ENCODE assay signal across 11 cellular contexts in the genomic region with DNA sequence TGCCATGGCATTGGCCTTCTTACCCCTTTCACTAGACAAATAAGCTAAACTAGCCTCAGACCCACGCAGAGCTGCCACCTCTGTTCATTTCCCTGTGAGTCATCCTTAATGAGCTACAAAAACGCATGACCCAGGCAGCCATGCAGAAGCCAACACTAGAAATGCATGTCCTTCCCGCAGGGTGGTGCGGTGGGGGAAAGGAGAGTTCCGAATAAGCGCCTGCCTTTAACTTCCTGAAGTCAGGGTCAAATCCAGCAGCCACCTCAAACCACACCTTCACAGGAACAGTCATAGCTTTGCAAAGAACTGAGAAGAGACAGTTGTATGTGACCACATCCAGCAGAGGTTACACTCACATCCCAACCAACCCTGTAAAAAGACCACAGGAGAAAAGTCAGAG. TPM values are rescaled to one million over a fixed set of nuclear protein-coding genes. Genes with fewer than 3 reads are reported as not detected.
DNase-seq lines count a peak whose midpoint lies in the region; ATAC-seq and TF ChIP-seq lines count a peak whose summit lies in the region.
"Had no signal": no experiment of that assay in that cellular context is flagged by ENCODE, and none has a peak within 500 bp of the region (broad histone marks: within the 10 kb centered on the region; RNA-seq: fewer than 3 reads in every experiment).

No MANE protein-coding gene starts in this region.

- peak; percentile 84 to 86 for ATAC-seq in activated naive CD4-positive, alpha-beta T cell treated with anti-CD3 and anti-CD28 coated beads, Interleukin-2, amount 50 U/mL, for 72 hours
- ATAC-seq in GM21737 (IDR thresholded peaks at IDR 0.05; ENCODE audit: unreplicated experiment) (no peak), GM21723 (IDR thresholded peaks at IDR 0.05; ENCODE audit: unreplicated experiment) (no peak)
- ATAC-seq: gastroesophageal sphincter had no signal

- H3K27ac Mint-ChIP-seq in activated naive CD4-positive, alpha-beta T cell treated with anti-CD3 and anti-CD28 coated beads, Interleukin-2, amount 50 U/mL, for 72 hours = peak overlapping the region; percentile 18 to 80
- H3K27ac Mint-ChIP-seq: memory B cell had no signal

- H3K36me3 Mint-ChIP-seq in activated naive CD4-positive, alpha-beta T cell treated with anti-CD3 and anti-CD28 coated beads, Interleukin-2, amount 50 U/mL, for 72 hours = peaks cover 0 to 6% of the 10 kb centered on the region in 2 donors
- H3K36me3 Mint-ChIP-seq: memory B cell had no signal

- no peaks in the 10 kb centered on the region for H3K9me3 Mint-ChIP-seq in activated naive CD4-positive, alpha-beta T cell treated with anti-CD3 and anti-CD28 coated beads, Interleukin-2, amount 50 U/mL, for 72 hours
- H3K9me3 Mint-ChIP-seq: memory B cell had no signal

- in situ Hi-C loops in ACHN (cut with HindIII; ENCODE audit: low pct_ligation_motif_present, low pct_unique_long_range_greater_than_20kb, low sequenced_read_pairs) = no loop called here

- peak; percentile 63 for DNase-seq in GM12865 (ENCODE audit: low read depth)
- peak; percentile 51 for DNase-seq in SW480 (ENCODE audit: low spot score)
- peak; percentile 67 to 78 for DNase-seq in activated naive CD4-positive, alpha-beta T cell treated with anti-CD3 and anti-CD28 coated beads, Interleukin-2, amount 50 U/mL, for 72 hours (ENCODE audit: low spot score in 2 of 2)
- peak; percentile 80 for DNase-seq in stimulated activated CD4-positive, alpha-beta T cell treated with anti-CD3 and anti-CD28 coated beads, Interleukin-15, amount 100 ng/mL, for 24 hours
- DNase-seq in ACHN = no peak
- DNase-seq in NCI-H1436 (lab: John Stamatoyannopoulos, UW) = no peak
- DNase-seq: cortex of kidney had no signal

- TF ChIP-seq CTCF in GM12865 (IDR thresholded peaks at IDR 0.05; ENCODE audit: insufficient read depth, low read depth, low read length, missing control alignments) = no peak

- H3K4me3 ChIP-seq in GM12865 (ENCODE audit: low read depth, low read length) = no peak overlapping the region
- H3K4me3 ChIP-seq: gastroesophageal sphincter had no signal

RNA-seq across cellular contexts. Expression of a gene that starts 40.4 kb away (rescaled TPM):
- 100 to 1,000 TPM; 334 to 809 TPM for total RNA-seq in activated naive CD4-positive, alpha-beta T cell treated with anti-CD3 and anti-CD28 coated beads, Interleukin-2, amount 50 U/mL, for 72 hours

Comparison
In these comparisons a context has a peak if more than half of its experiments do, and no peak if none do; other contexts are left out.
1. DNase-seq: peak in GM12865 (single experiment), SW480 (single experiment), activated naive CD4-positive, alpha-beta T cell treated with anti-CD3 and anti-CD28 coated beads, Interleukin-2, amount 50 U/mL, for 72 hours (2 of 2) and stimulated activated CD4-positive, alpha-beta T cell treated with anti-CD3 and anti-CD28 coated beads, Interleukin-15, amount 100 ng/mL, for 24 hours (single experiment); none in ACHN (single experiment) and NCI-H1436 (single experiment).
2. ATAC-seq: peak in activated naive CD4-positive, alpha-beta T cell treated with anti-CD3 and anti-CD28 coated beads, Interleukin-2, amount 50 U/mL, for 72 hours (2 of 2); none in GM21737 (single experiment) and GM21723 (single experiment).